ENCODE assay signal across 26 cellular contexts in the genomic region with DNA sequence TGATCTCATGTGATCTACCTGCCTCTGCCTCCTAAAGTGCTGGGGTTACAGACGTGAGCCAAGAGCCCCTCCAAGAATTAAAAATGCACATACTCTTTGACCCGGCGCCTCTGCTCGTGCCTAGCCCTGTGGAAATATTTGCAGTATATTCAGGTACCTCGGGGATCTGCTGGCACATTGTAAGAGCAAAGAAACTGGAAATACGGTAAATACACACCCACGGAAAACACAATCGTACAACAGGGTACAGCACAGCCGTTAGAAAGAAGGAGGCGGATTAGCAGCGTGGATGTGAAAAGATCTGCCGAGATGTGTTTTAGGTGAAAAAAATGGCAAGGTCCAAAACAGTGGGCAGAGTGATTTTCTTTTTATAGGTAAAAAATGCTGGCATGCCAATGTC.
"Had no signal": no experiment of that assay in that cellular context is flagged by ENCODE, and none has a peak within 500 bp of the region (broad histone marks: within the 10 kb centered on the region; RNA-seq: fewer than 3 reads in every experiment).

No MANE protein-coding gene starts in this region.

- H3K27ac ChIP-seq: neutrophil, pancreas, psoas muscle, right lobe of liver, sigmoid colon, stomach, suprapubic skin, testis, tibial artery, transverse colon, upper lobe of right lung, uterus had no signal

- H3K36me3 ChIP-seq: neutrophil, pancreas, right lobe of liver, sigmoid colon, stomach, suprapubic skin, tibial artery, transverse colon, upper lobe of right lung, uterus had no signal

- DNase-seq: naive B cell; naive thymus-derived CD8-positive, alpha-beta T cell; nephron progenitor cell; nucleus accumbens; psoas muscle; right cardiac atrium; right lobe of liver; sigmoid colon; small intestine; stimulated activated CD4-positive, alpha-beta T cell treated with anti-CD3 and anti-CD28 coated beads, Interleukin-12 subunit alpha, Interleukin-12 subunit beta, amount 100 ng/mL, for 4 hours; stimulated activated CD4-positive, alpha-beta T cell treated with anti-CD3 and anti-CD28 coated beads, Interleukin-1b, Interleukin-23, amount 100 ng/mL, for 48 hours; stimulated activated CD4-positive, alpha-beta T cell treated with anti-CD3 and anti-CD28 coated beads, Interleukin-4, amount 100 ng/mL, for 1 hour; stimulated activated CD4-positive, alpha-beta T cell treated with anti-CD3 and anti-CD28 coated beads, Interleukin-4, amount 100 ng/mL, for 4 hours; stimulated activated CD8-positive, alpha-beta memory T cell treated with anti-CD3 and anti-CD28 coated beads, Interleukin-4, amount 100 ng/mL, for 48 hours; stimulated activated naive B cell treated with anti-CD40 and anti-IgM and Interleukin-4, amounts not matched to agents 10 μg/mL and 1 μg/mL and 100 μg/mL, for 72 hours; stimulated activated naive CD4-positive, alpha-beta T cell treated with Interleukin-2 at 50 U/mL for 16 hours; stomach; testis; transverse colon; uterus had no signal

- H3K4me3 ChIP-seq: pancreas, psoas muscle, right lobe of liver, sigmoid colon, stomach, suprapubic skin, testis, tibial artery, transverse colon, upper lobe of right lung, uterus had no signal

- ATAC-seq: naive thymus-derived CD8-positive, alpha-beta T cell; natural killer cell treated with Interleukin-12 subunit alpha and Interleukin-12 subunit beta and Interleukin-15 and Interleukin-18, amount 100 ng/mL, for 72 hours; pancreas; psoas muscle; right cardiac atrium; right lobe of liver; stimulated activated naive B cell treated with anti-CD40 and anti-IgM and Interleukin-4, amounts not matched to agents 10 μg/mL and 1 μg/mL and 100 μg/mL, for 72 hours; upper lobe of right lung had no signal

- H3K4me1 ChIP-seq: testis, uterus had no signal

- H3K27me3 ChIP-seq: pancreas, right lobe of liver, suprapubic skin, testis, upper lobe of right lung, uterus had no signal

- H3K9me3 ChIP-seq: neutrophil, pancreas, psoas muscle, right lobe of liver, sigmoid colon, stomach, suprapubic skin, testis, tibial artery, transverse colon, upper lobe of right lung, uterus had no signal
